8 cellular contexts compared by ENCODE assay signal in the genomic region with DNA sequence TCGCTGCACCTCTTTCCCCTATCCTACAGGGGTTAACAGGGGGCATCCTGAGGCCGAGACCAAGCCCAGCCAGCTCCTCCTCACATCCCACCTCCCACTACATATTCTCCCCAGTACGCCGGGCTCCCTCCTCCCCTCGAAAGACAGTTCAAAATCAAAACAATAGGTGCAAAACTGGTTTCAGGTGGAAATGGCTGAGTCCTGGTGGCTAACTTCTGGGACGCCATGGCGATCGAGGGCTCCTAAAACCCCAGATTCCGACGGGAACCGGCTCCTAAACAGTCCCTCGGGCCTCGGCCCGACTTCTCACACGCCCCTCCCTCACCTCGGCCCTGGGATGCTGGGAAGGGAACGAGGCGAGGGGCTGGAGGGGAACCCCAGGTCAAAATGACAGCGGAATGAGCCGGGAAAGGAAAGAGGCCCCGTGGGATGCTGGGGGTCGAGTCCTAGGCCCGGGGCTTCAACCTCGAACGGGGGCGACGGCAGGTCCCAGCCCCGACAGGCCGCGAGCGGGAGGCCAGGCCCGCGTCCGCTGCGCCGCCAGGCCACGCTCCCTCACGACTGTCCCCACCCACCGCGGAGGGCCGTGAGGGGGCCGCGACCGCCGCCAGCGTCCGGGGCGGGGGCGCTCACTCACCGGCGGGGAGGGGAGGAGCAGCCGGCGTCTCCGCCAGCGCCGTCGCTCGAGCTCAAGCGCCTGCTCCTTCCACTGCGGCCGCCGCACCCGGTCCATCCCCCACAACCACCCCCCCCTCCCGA.
A peak's percentile ranks its signal among the peaks of the same experiment; 100 is the strongest.
DNase-seq lines count a peak whose midpoint lies in the region; ATAC-seq and TF ChIP-seq lines count a peak whose summit lies in the region.

No MANE protein-coding gene starts in this region.

- TF ChIP-seq CTCF in GM06990 (IDR thresholded peaks at IDR 0.05; ENCODE audit: insufficient read depth, low read length, poor library complexity, severe bottlenecking) = no peak
- TF ChIP-seq CTCF in brain microvascular endothelial cell (IDR thresholded peaks at IDR 0.05; ENCODE audit: low read depth, low read length, missing control alignments) = no peak

- H3K4me1 ChIP-seq in HUES48 (ENCODE audit: control insufficient read depth, insufficient read depth, low read length) = peaks cover 19% of the 10 kb centered on the region

- in situ Hi-C loops in brain microvascular endothelial cell (cut with HindIII; ENCODE audit: low pct_ligation_motif_present, low sequenced_read_pairs) = no loop called here

- no peaks in the 10 kb centered on the region for H3K27me3 ChIP-seq in GM06990 (replicated peaks; ENCODE audit: control insufficient read depth, insufficient read depth, low read length)
- no peaks in the 10 kb centered on the region for H3K27me3 ChIP-seq in HUES48 (ENCODE audit: control insufficient read depth, insufficient read depth, low read length)
- H3K27me3 ChIP-seq in brain microvascular endothelial cell (replicated peaks) = no peaks in the 10 kb centered on the region

- peak; percentile 62 for ATAC-seq in GM21390 (IDR thresholded peaks at IDR 0.05; ENCODE audit: unreplicated experiment)

- H3K36me3 ChIP-seq in GM06990 (ENCODE audit: control insufficient read depth, insufficient read depth, low read length) (no peaks in the 10 kb centered on the region; the same call in 1 of the 2 replicates), HUES48 (ENCODE audit: control insufficient read depth, insufficient read depth, low read length) (peaks cover 7% of the 10 kb centered on the region; the same call in 1 of the 2 replicates), brain microvascular endothelial cell (replicated peaks) (no peaks in the 10 kb centered on the region)

- peak overlapping the region; percentile 88 for H3K9ac ChIP-seq in HUES48 (ENCODE audit: low read depth, low read length)

- no peaks in the 10 kb centered on the region for H3K27me3 Mint-ChIP-seq in T-helper 2 cell treated with Interferon-gamma antibody and Interleukin-4, amounts not matched to agents 5 μg/mL and 100 μg/mL, for 36 hours (ENCODE audit: low read depth)

- H3K4me3 Mint-ChIP-seq in T-helper 2 cell treated with Interferon-gamma antibody and Interleukin-4, amounts not matched to agents 5 μg/mL and 100 μg/mL, for 36 hours = peak overlapping the region; percentile 90

- DNase-seq in GM06990 (ENCODE audit: extremely low read depth, insufficient read length) (peak; percentile 86), brain microvascular endothelial cell (no peak), islet precursor cell (peak; percentile 86), cerebellar nuclear complex (lab: John Stamatoyannopoulos, UW) (no peak)
- peak; percentile 76 for DNase-seq in T-helper 2 cell treated with Interferon-gamma antibody and Interleukin-4, amounts not matched to agents 5 μg/mL and 100 μg/mL, for 36 hours (ENCODE audit: low spot score)
- peak; percentile 3 to 5 for DNase-seq in stimulated activated CD4-positive, alpha-beta T cell treated with anti-CD3 and anti-CD28 coated beads, Interleukin-15, amount 100 ng/mL, for 1 hour (ENCODE audit: low read depth in 1 of 2, low spot score in 1 of 2)

- H3K4me3 ChIP-seq in GM06990 (replicated peaks; ENCODE audit: low read depth, low read length) = peak overlapping the region; percentile 77
- peak overlapping the region; percentile 96 for H3K4me3 ChIP-seq in HUES48 (ENCODE audit: low read depth, low read length)
- peak overlapping the region; percentile 68 for H3K4me3 ChIP-seq in brain microvascular endothelial cell (ENCODE audit: low read depth, low read length)

- H3K9me3 Mint-ChIP-seq in T-helper 2 cell treated with Interferon-gamma antibody and Interleukin-4, amounts not matched to agents 5 μg/mL and 100 μg/mL, for 36 hours = no peaks in the 10 kb centered on the region

- H3K27ac ChIP-seq in HUES48 (ENCODE audit: low read depth, low read length) (peak overlapping the region; percentile 97), brain microvascular endothelial cell (no peak overlapping the region)

- H3K27ac Mint-ChIP-seq in T-helper 2 cell treated with Interferon-gamma antibody and Interleukin-4, amounts not matched to agents 5 μg/mL and 100 μg/mL, for 36 hours = peak overlapping the region; percentile 84

- H3K4me1 Mint-ChIP-seq in T-helper 2 cell treated with Interferon-gamma antibody and Interleukin-4, amounts not matched to agents 5 μg/mL and 100 μg/mL, for 36 hours (ENCODE audit: low read depth) = peaks cover 32% of the 10 kb centered on the region

- no peaks in the 10 kb centered on the region for H3K9me3 ChIP-seq in HUES48 (ENCODE audit: control insufficient read depth, insufficient read depth, low read length)

- peaks cover 3% of the 10 kb centered on the region for H3K36me3 Mint-ChIP-seq in T-helper 2 cell treated with Interferon-gamma antibody and Interleukin-4, amounts not matched to agents 5 μg/mL and 100 μg/mL, for 36 hours (ENCODE audit: low read depth)

Comparison
In these comparisons a context has a peak if more than half of its experiments do, and no peak if none do; other contexts are left out.
1. DNase-seq: peak in GM06990 (single experiment), T-helper 2 cell treated with Interferon-gamma antibody and Interleukin-4, amounts not matched to agents 5 μg/mL and 100 μg/mL, for 36 hours (single experiment), islet precursor cell (single experiment) and stimulated activated CD4-positive, alpha-beta T cell treated with anti-CD3 and anti-CD28 coated beads, Interleukin-15, amount 100 ng/mL, for 1 hour (2 of 2); none in brain microvascular endothelial cell (single experiment) and cerebellar nuclear complex (0 of 2).
2. Peak in every context shown above with its lines, with median percentiles within 50 percentile points of each other: H3K4me3 ChIP-seq.